ENCODE assay signal across 1 cellular context in genomic region chr9:93582115-93582514, GRCh38.
TF ChIP-seq lines count a peak whose summit lies in the region.

No MANE protein-coding gene starts in this region.

TF ChIP-seq in HepG2, 621 proteins besides CTCF, POLR2A, EP300 and RAD21 (continued from another document):
- TF ChIP-seq, protein P1, sequence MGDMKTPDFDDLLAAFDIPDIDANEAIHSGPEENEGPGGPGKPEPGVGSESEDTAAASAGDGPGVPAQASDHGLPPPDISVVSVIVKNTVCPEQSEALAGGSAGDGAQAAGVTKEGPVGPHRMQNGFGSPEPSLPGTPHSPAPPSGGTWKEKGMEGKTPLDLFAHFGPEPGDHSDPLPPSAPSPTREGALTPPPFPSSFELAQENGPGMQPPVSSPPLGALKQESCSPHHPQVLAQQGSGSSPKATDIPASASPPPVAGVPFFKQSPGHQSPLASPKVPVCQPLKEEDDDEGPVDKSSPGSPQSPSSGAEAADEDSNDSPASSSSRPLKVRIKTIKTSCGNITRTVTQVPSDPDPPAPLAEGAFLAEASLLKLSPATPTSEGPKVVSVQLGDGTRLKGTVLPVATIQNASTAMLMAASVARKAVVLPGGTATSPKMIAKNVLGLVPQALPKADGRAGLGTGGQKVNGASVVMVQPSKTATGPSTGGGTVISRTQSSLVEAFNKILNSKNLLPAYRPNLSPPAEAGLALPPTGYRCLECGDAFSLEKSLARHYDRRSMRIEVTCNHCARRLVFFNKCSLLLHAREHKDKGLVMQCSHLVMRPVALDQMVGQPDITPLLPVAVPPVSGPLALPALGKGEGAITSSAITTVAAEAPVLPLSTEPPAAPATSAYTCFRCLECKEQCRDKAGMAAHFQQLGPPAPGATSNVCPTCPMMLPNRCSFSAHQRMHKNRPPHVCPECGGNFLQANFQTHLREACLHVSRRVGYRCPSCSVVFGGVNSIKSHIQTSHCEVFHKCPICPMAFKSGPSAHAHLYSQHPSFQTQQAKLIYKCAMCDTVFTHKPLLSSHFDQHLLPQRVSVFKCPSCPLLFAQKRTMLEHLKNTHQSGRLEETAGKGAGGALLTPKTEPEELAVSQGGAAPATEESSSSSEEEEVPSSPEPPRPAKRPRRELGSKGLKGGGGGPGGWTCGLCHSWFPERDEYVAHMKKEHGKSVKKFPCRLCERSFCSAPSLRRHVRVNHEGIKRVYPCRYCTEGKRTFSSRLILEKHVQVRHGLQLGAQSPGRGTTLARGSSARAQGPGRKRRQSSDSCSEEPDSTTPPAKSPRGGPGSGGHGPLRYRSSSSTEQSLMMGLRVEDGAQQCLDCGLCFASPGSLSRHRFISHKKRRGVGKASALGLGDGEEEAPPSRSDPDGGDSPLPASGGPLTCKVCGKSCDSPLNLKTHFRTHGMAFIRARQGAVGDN (CRISPR knock-in tag; IDR thresholded peaks at IDR 0.05): peak; percentile 42; the same call in 1 of the 2 replicates
- TF ChIP-seq ZEB1 (IDR thresholded peaks at IDR 0.05; ENCODE audit: insufficient replicate concordance, low read depth): peak; percentile 89
- no peak for TF ChIP-seq FOXA1 (IDR thresholded peaks at IDR 0.05)
- peak; percentile 46 for TF ChIP-seq FOXA1 (CRISPR knock-in tag; IDR thresholded peaks at IDR 0.05)
- 0 out of 2 replicates have a peak, but pooled peaks have one; percentile 25 for TF ChIP-seq TBX2 (CRISPR knock-in tag; IDR thresholded peaks at IDR 0.05; ENCODE audit: borderline replicate concordance)
- peak; percentile 68 for TF ChIP-seq TEAD3 (CRISPR knock-in tag; optimal IDR thresholded peaks at IDR 0.05; ENCODE audit: borderline replicate concordance)
- no peak for TF ChIP-seq ZNF567 (CRISPR knock-in tag; IDR thresholded peaks at IDR 0.05; ENCODE audit: borderline replicate concordance)
- peak; percentile 52 for TF ChIP-seq ZFX (CRISPR knock-in tag; IDR thresholded peaks at IDR 0.05; ENCODE audit: low read depth)
